8 cellular contexts compared by ENCODE assay signal in the genomic region with DNA sequence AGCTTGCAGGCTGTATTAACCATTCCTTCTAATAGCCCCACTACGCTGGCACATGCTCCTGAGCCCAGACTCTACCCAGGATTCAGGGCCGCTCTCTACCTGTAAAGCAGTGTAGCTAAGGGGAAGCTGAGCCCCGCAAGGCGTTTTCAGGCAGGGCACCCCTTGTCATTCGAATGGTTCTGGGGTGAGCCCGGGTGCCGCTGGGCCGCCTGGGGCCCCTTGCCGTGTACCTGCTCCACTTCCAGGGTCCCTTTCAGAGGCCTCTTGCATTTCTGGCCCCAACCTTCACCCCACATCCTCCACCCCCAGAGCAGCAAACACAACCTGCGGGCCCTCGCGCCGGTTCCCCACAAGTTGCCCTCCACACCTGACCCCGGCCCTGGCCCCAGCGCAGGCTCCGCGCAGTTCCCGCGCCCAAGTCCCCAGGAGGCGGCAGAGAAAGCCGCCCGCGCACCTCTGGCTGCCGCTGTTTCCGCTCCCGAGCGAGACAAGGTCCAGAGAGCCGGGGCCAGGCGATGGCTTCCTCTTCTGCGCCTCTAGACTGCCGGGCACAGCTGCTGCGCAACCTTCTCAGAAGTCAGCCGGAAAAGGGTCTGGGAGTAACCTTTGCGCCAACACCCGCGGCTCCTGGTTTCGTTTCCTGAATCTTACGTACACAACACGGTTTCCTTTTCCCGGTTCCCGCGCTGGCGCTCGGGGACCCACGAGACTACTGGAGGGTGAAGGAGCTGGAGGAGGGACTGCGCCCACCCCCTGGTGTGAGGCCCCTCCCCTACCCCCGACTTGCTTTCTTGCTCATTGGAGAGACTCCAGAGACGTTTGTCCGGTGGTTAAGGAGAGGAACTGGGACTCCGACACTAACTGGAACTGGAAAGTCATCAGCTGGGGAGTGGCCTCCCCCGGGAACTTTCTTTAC. TPM values are rescaled to one million over a fixed set of nuclear protein-coding genes. Genes with fewer than 3 reads are reported as not detected.
A peak's percentile ranks its signal among the peaks of the same experiment; 100 is the strongest.
DNase-seq lines count a peak whose midpoint lies in the region; ATAC-seq, FAIRE-seq and TF ChIP-seq lines count a peak whose summit lies in the region.

A gene with protein sequence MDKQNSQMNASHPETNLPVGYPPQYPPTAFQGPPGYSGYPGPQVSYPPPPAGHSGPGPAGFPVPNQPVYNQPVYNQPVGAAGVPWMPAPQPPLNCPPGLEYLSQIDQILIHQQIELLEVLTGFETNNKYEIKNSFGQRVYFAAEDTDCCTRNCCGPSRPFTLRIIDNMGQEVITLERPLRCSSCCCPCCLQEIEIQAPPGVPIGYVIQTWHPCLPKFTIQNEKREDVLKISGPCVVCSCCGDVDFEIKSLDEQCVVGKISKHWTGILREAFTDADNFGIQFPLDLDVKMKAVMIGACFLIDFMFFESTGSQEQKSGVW (minus strand): TSS at position 595 of the 916 bp plus-strand sequence. CDS start 8,055 bp downstream, outside the sequence.

- H3K9me3 Mint-ChIP-seq in T-cell, result no peaks in the 10 kb centered on the region

- H3K9ac ChIP-seq in trophoblast cell (ENCODE audit: low read length), result peak within 1 kb of the TSS; percentile 93

- H3K4me1 ChIP-seq in heart left ventricle, result peaks cover 0 to 47% (median 15%) of the 10 kb centered on the region in 12 donors
- H3K4me1 ChIP-seq in trophoblast cell (ENCODE audit: control insufficient read depth in 1 of 2, insufficient read depth in 2 of 2, low read length in 2 of 2), result peaks cover 2 to 3% of the 10 kb centered on the region in 2 experiments
- peaks cover 0 to 50% (median 24%) of the 10 kb centered on the region in 4 donors for H3K4me1 ChIP-seq in tibial nerve

- H3K27me3 Mint-ChIP-seq in T-cell, result no peaks in the 10 kb centered on the region

- H3K36me3 Mint-ChIP-seq in T-cell, result peaks cover 1% of the 10 kb centered on the region

- H4K8ac ChIP-seq in trophoblast cell (ENCODE audit: low read depth, low read length), result peak within 1 kb of the TSS; percentile 89

- ATAC-seq in HG02623 (IDR thresholded peaks at IDR 0.05; ENCODE audit: unreplicated experiment) (peak; percentile 86), T-cell (replicated peaks in 1 of 4) (peak; percentile 79 to 89 (median 82)), heart left ventricle (peak; percentile 93 to 97 (median 96))

- H3K4me2 ChIP-seq in trophoblast cell (ENCODE audit: low read length), result peak within 1 kb of the TSS; percentile 92

- CTCF ChIA-PET in T-cell (lab: Charles Lee), result interaction anchor here in 1 of 2 donors (1.0 kb wide), 1 partner anchor 33 kb away, joined by 3 read pairs; no protein-coding TSS in a partner anchor

- peaks cover 9% of the 10 kb centered on the region for H3K79me2 ChIP-seq in trophoblast cell (ENCODE audit: control insufficient read depth, insufficient read depth, low read length, poor library complexity)

- peak; percentile 61 for DNase-seq in GM12891 (ENCODE audit: insufficient read length, low spot score)
- DNase-seq in NCI-H1092 treated with DMSO at 0.1 percent for 48 hours (lab: John Stamatoyannopoulos, UW), result peak; percentile 59
- DNase-seq in T-cell, result peak; percentile 34 to 73 (median 50)
- peak; percentile 92 to 97 (median 94) for DNase-seq in heart left ventricle
- DNase-seq in trophoblast cell, result peak; percentile 97 to 98
- DNase-seq in tibial nerve (ENCODE audit: low spot score in 2 of 2), result peak; percentile 77 to 89

- H3K23ac ChIP-seq in trophoblast cell (ENCODE audit: low read length), result no peak within 1 kb of the TSS

- H3K27ac ChIP-seq in adipose tissue (ENCODE audit: low read depth, low read length) (peak within 1 kb of the TSS; percentile 99), heart left ventricle (peak within 1 kb of the TSS; percentile 87 to 99 (median 97)), trophoblast cell (ENCODE audit: low read depth, low read length) (peak within 1 kb of the TSS; percentile 76), tibial nerve (peak within 1 kb of the TSS; percentile 92 to 98 (median 96))

- H2AFZ ChIP-seq in trophoblast cell (ENCODE audit: insufficient read depth, low read length, poor library complexity), result peak within 1 kb of the TSS; percentile 89

- peak within 1 kb of the TSS; percentile 65 for H3K18ac ChIP-seq in trophoblast cell (ENCODE audit: low read length)

- peak within 1 kb of the TSS; percentile 91 for H4K12ac ChIP-seq in trophoblast cell (ENCODE audit: low read depth, low read length)

- TF ChIP-seq CTCF in heart left ventricle (IDR thresholded peaks at IDR 0.05) (peak in 1 of 12 donors; percentile 17), tibial nerve (IDR thresholded peaks at IDR 0.05) (peak in 2 of 5 experiments; percentile 9 to 18)

- 0 to 1% (median 0%) methylated on average over 51 of the region's 51 CpGs for WGBS in adipose tissue, 3 donors
- 1 to 3% (median 1%) methylated on average over 40 to 51 of the region's 51 CpGs for WGBS in heart left ventricle, 4 donors
- WGBS in trophoblast cell (ENCODE audit: extremely low coverage, insufficient coverage, insufficient read length), result no CpG with 5 or more reads among the region's 51 CpGs
- 1% methylated on average over 41 to 47 of the region's 51 CpGs for WGBS in tibial nerve, 2 donors

- H4K91ac ChIP-seq in trophoblast cell (ENCODE audit: low read depth, low read length), result peak within 1 kb of the TSS; percentile 96

- peak within 1 kb of the TSS; percentile 81 for H3K4ac ChIP-seq in trophoblast cell (ENCODE audit: low read depth, low read length)

- H3K27me3 ChIP-seq in heart left ventricle (peaks cover 0 to 3% (median 0%) of the 10 kb centered on the region in 9 donors), trophoblast cell (ENCODE audit: insufficient read depth, low read length) (no peaks in the 10 kb centered on the region), tibial nerve (no peaks in the 10 kb centered on the region)

- H2AK5ac ChIP-seq in trophoblast cell (ENCODE audit: low read length), result peak within 1 kb of the TSS; percentile 76

- peak within 1 kb of the TSS; percentile 94 for H2BK120ac ChIP-seq in trophoblast cell (ENCODE audit: insufficient read depth, low read length, poor library complexity)

- POLR2A ChIA-PET in T-cell (lab: Charles Lee), result interaction anchor here in 1 of 2 donors (0.6 kb wide), 1 partner anchor 24 kb away, joined by 3 read pairs; no protein-coding TSS in a partner anchor

- H3K36me3 ChIP-seq in heart left ventricle (peaks cover 0 to 7% (median 0%) of the 10 kb centered on the region in 9 donors), trophoblast cell (ENCODE audit: control insufficient read depth in 1 of 2, insufficient read depth in 2 of 2, low read length in 2 of 2) (peaks cover 0 to 1% of the 10 kb centered on the region in 2 experiments), tibial nerve (peaks cover 0 to under 1% (median 0%) of the 10 kb centered on the region in 3 donors)

- H3K27ac Mint-ChIP-seq in T-cell, result peak within 1 kb of the TSS; percentile 85 to 93

- peak within 1 kb of the TSS; percentile 88 for H2BK12ac ChIP-seq in trophoblast cell (ENCODE audit: low read length)

- H3K14ac ChIP-seq in trophoblast cell (ENCODE audit: low read length), result peak within 1 kb of the TSS; percentile 94

- intact Hi-C loops in heart left ventricle (cut with DNase I), result loop anchor here in 6 of 10 donors (2.0 to 5.0 kb wide), 3 partner anchors 37 to 75 kb away; a partner anchor contains a TSS

- FAIRE-seq in GM12891 (lab: Jason Lieb, UNC), result peak; percentile 84

- TF ChIP-seq EP300 in tibial nerve (IDR thresholded peaks at IDR 0.05), result peak; percentile 71 to 97

- H3K4me1 Mint-ChIP-seq in T-cell, result peaks cover 49 to 73% (median 67%) of the 10 kb centered on the region in 3 donors

- TF ChIP-seq POLR2A in GM12891 (IDR thresholded peaks at IDR 0.05; ENCODE audit: low read depth, low read length) (no peak; the same call in 1 of the 2 replicates), heart left ventricle (IDR thresholded peaks at IDR 0.05) (peak in 1 of 2 donors; percentile 74), tibial nerve (IDR thresholded peaks at IDR 0.05) (peak; percentile 44 to 75)

- peaks cover 8% of the 10 kb centered on the region for H3K79me1 ChIP-seq in trophoblast cell (ENCODE audit: low read length)

- H3K4me3 ChIP-seq in heart left ventricle, result peak within 1 kb of the TSS; percentile 38 to 92 (median 77)
- peak within 1 kb of the TSS; percentile 86 for H3K4me3 ChIP-seq in trophoblast cell (ENCODE audit: low read depth, low read length)
- H3K4me3 ChIP-seq in tibial nerve, result peak within 1 kb of the TSS; percentile 70 to 85 (median 72)

- H3K4me3 Mint-ChIP-seq in T-cell, result peak within 1 kb of the TSS; percentile 91 to 96 (median 92)

- no peaks in the 10 kb centered on the region for H3K9me3 ChIP-seq in heart left ventricle
- H3K9me3 ChIP-seq in trophoblast cell (ENCODE audit: insufficient read depth, low read depth, low read length), result no peaks in the 10 kb centered on the region
- H3K9me3 ChIP-seq in tibial nerve, result no peaks in the 10 kb centered on the region

- peak within 1 kb of the TSS; percentile 44 for H2BK5ac ChIP-seq in trophoblast cell (ENCODE audit: low read depth, low read length, poor library complexity)

TF ChIP-seq in GM12891, 5 proteins besides CTCF, POLR2A, EP300 and RAD21:
- peak; percentile 67; the same call in 1 of the 2 replicates for TF ChIP-seq SPI1 (IDR thresholded peaks at IDR 0.05; ENCODE audit: low read depth, low read length)
- TF ChIP-seq PAX5 (IDR thresholded peaks at IDR 0.05; ENCODE audit: insufficient read depth, low read length, severe bottlenecking), result no peak
- no peak for TF ChIP-seq POU2F2 (IDR thresholded peaks at IDR 0.05; ENCODE audit: low read depth, low read length)
- no peak for TF ChIP-seq TAF1 (IDR thresholded peaks at IDR 0.05; ENCODE audit: low read depth, low read length)
- TF ChIP-seq POLR2AphosphoS5 (IDR thresholded peaks at IDR 0.05; ENCODE audit: low read depth, low read length), result no peak

RNA-seq across cellular contexts. Expression of the gene that starts here (rescaled TPM):
- polyA plus RNA-seq in GM12891 (2012; ENCODE audit: low read depth, missing spikeins), result 36.6 TPM
- total RNA-seq in T-cell (10 to 100 TPM; 13.5 to 23.0 (median 16.4) TPM), heart left ventricle (100 to 1,000 TPM in 1 of 9 donors, 10 to 100 TPM in 8; 17.4 to 113 (median 35.7) TPM), tibial nerve (100 to 1,000 TPM in 1 of 4 donors, 10 to 100 TPM in 3; 57.8 to 104 (median 68.7) TPM)
- polyA plus RNA-seq in adipose tissue (10 to 100 TPM; 34.3 to 99.6 (median 91.5) TPM), heart left ventricle (10 to 100 TPM in 1 of 2 donors, 1 to 10 TPM in 1; 6.9 to 23.0 TPM)
- polyA plus RNA-seq in trophoblast cell (2013), result 57.9 and 58.5 TPM in 2 replicates

Comparison
In these comparisons a context has a peak if more than half of its experiments do, and no peak if none do; other contexts are left out.
1. Peak in every context shown above with its lines: DNase-seq, ATAC-seq, H3K4me3 ChIP-seq and H3K27ac ChIP-seq.